Comparison of ENCODE assay signal across 9 cellular contexts in genomic region chr11:67503119-67504022, GRCh38. TPM values are rescaled to one million over a fixed set of nuclear protein-coding genes. Genes with fewer than 3 reads are reported as not detected.
A peak's percentile ranks its signal among the peaks of the same experiment; 100 is the strongest.
DNase-seq lines count a peak whose midpoint lies in the region; ATAC-seq, FAIRE-seq and TF ChIP-seq lines count a peak whose summit lies in the region.
"Had no signal": no experiment of that assay in that cellular context is flagged by ENCODE, and none has a peak within 500 bp of the region (broad histone marks: within the 10 kb centered on the region; RNA-seq: fewer than 3 reads in every experiment).

No MANE protein-coding gene starts in this region.

- H3K4me3 ChIP-seq in GM12865 (ENCODE audit: low read depth, low read length) = peak overlapping the region; percentile 51
- H3K4me3 ChIP-seq in RWPE2 (ENCODE audit: severe bottlenecking) = peak overlapping the region; percentile 80
- H3K4me3 ChIP-seq in esophagus squamous epithelium = peak overlapping the region; percentile 64 to 90 (median 68)
- peak overlapping the region; percentile 52 for H3K4me3 ChIP-seq in rectal smooth muscle tissue (ENCODE audit: low read length)

- intact Hi-C loops in esophagus squamous epithelium (cut with DNase I) = loop anchor here (5.0 kb wide), 1 partner anchor 101 kb away; the partner anchor contains the start of genes PPP1CA and TBC1D10C

- H3K4me1 ChIP-seq in RWPE2 (ENCODE audit: insufficient read depth, poor library complexity, severe bottlenecking) (peaks cover 10% of the 10 kb centered on the region), esophagus squamous epithelium (peaks cover 28 to 50% (median 41%) of the 10 kb centered on the region in 3 donors), rectal smooth muscle tissue (ENCODE audit: control insufficient read depth, insufficient read depth, low read length) (peaks cover 9% of the 10 kb centered on the region)

- no peak for TF ChIP-seq CTCF in GM12865 (IDR thresholded peaks at IDR 0.05; ENCODE audit: insufficient read depth, low read depth, low read length, missing control alignments)
- no peak for TF ChIP-seq CTCF in RWPE2 (IDR thresholded peaks at IDR 0.05; ENCODE audit: poor library complexity, severe bottlenecking)
- no peak for TF ChIP-seq CTCF in esophagus squamous epithelium (IDR thresholded peaks at IDR 0.05)

- H3K27ac ChIP-seq in RWPE2 (ENCODE audit: poor library complexity, severe bottlenecking) (no peak overlapping the region), esophagus squamous epithelium (peak overlapping the region in 2 of 4 donors; percentile 96 to 97), rectal smooth muscle tissue (ENCODE audit: low read depth, low read length) (no peak overlapping the region)

- H3K27me3 ChIP-seq in RWPE2 (ENCODE audit: insufficient read depth, poor library complexity, severe bottlenecking) (no peaks in the 10 kb centered on the region), esophagus squamous epithelium (peaks cover 0 to 38% (median 0%) of the 10 kb centered on the region in 4 donors), rectal smooth muscle tissue (ENCODE audit: control insufficient read depth, insufficient read depth, low read length) (peaks cover 5% of the 10 kb centered on the region)

- FAIRE-seq in H54 (lab: Jason Lieb, UNC) = no peak

- ATAC-seq in RWPE2 (ENCODE audit: low read depth) = no peak
- ATAC-seq in GM18870 (IDR thresholded peaks at IDR 0.05; ENCODE audit: unreplicated experiment) = no peak

- TF ChIP-seq POLR2A in esophagus squamous epithelium (IDR thresholded peaks at IDR 0.05) (no peak), H54 (IDR thresholded peaks at IDR 0.05; ENCODE audit: low read depth, low read length) (no peak)

- H3K9me3 ChIP-seq in RWPE2 (ENCODE audit: severe bottlenecking) (no peaks in the 10 kb centered on the region), esophagus squamous epithelium (no peaks in the 10 kb centered on the region)

- WGBS in esophagus squamous epithelium, 2 donors = 67 to 78% methylated on average over 9 to 15 of the region's 20 CpGs

- no peak for DNase-seq in GM12865 (ENCODE audit: low read depth)
- DNase-seq in RWPE2 (ENCODE audit: low spot score) = no peak
- DNase-seq in esophagus squamous epithelium (lab: John Stamatoyannopoulos, UW) = no peak
- no peak for DNase-seq in H54 (ENCODE audit: insufficient read length, low spot score)
- DNase-seq in SKM-1 (lab: John Stamatoyannopoulos, UW; ENCODE audit: unreplicated experiment) = no peak
- no peak for DNase-seq in activated CD4-positive, alpha-beta T cell treated with anti-CD3 and anti-CD28 coated beads, Interleukin-2, amount 50 U/mL, for 4 hours
- DNase-seq: SIG-M5 had no signal

- no peak overlapping the region for H3K9ac ChIP-seq in rectal smooth muscle tissue (ENCODE audit: low read length)

- H3K36me3 ChIP-seq in RWPE2 (ENCODE audit: low read depth) (peaks cover 24% of the 10 kb centered on the region), esophagus squamous epithelium (peaks cover 4 to 51% (median 8%) of the 10 kb centered on the region in 3 donors), rectal smooth muscle tissue (ENCODE audit: control insufficient read depth, insufficient read depth, low read length) (peaks cover 3% of the 10 kb centered on the region)

RNA-seq across cellular contexts. Expression of gene PITPNM1, which starts 1.8 kb away (rescaled TPM):
- 10 to 100 TPM; 24.5 to 35.9 (median 28.7) TPM for total RNA-seq in esophagus squamous epithelium

RNA-seq across cellular contexts. Expression of gene CDK2AP2, which starts 4.6 kb away (rescaled TPM):
- 10 to 100 TPM; 32.0 to 55.2 (median 38.1) TPM for total RNA-seq in esophagus squamous epithelium

RNA-seq across cellular contexts. Expression of gene CABP2, which starts 19.9 kb away (rescaled TPM):
- not detected for total RNA-seq in esophagus squamous epithelium

RNA-seq across cellular contexts. Expression of gene AIP, which starts 20.5 kb away (rescaled TPM):
- total RNA-seq in esophagus squamous epithelium = 10 to 100 TPM; 16.8 to 63.3 (median 28.3) TPM

RNA-seq across cellular contexts. Expression of gene TMEM134, which starts 34.3 kb away (rescaled TPM):
- total RNA-seq in esophagus squamous epithelium = 100 to 1,000 TPM; 109 to 205 (median 145) TPM
